ENCODE assay signal across 24 cellular contexts in the genomic region with DNA sequence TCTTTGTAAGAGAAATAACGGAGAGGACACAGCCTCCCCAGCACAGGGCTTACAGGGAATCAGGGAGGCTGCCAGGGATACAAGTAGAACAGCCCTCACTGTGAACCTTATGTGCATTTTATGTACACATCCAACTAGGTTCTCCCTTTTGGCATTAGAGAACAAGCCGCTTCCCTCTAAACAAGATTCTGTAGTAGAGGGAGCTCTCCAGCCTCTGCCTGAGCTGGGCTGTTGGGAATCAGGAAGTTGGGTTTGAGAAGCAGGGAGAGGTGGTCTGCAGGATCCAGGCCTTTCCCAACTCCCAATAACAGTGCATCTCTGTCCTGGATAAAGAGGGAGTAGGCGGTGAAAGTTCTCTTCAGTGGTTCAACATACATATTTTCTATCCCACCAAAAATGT.
DNase-seq lines count a peak whose midpoint lies in the region; ATAC-seq and TF ChIP-seq lines count a peak whose summit lies in the region.
"Had no signal": no experiment of that assay in that cellular context is flagged by ENCODE, and none has a peak within 500 bp of the region (broad histone marks: within the 10 kb centered on the region; RNA-seq: fewer than 3 reads in every experiment).

No MANE protein-coding gene starts in this region.

- no peak for TF ChIP-seq POLR2A in IMR-90 (IDR thresholded peaks at IDR 0.05; ENCODE audit: low read depth, low read length)

- peak overlapping the region; percentile 49 for H2AK9ac ChIP-seq in IMR-90 (replicated peaks; ENCODE audit: low read depth, low read length, poor library complexity)

- POLR2A ChIA-PET in AG04450 (lab: Yijun Ruan, JAX), result no interaction called here
- POLR2A ChIA-PET in IMR-90 (lab: Charles Lee; ENCODE audit: unreplicated experiment), result no interaction called here
- POLR2A ChIA-PET in naive thymus-derived CD8-positive, alpha-beta T cell (lab: Charles Lee), result no interaction called here

- H3K14ac ChIP-seq in IMR-90 (replicated peaks; ENCODE audit: low read depth, low read length), result peak overlapping the region; percentile 92

- peak overlapping the region; percentile 96 for H4K5ac ChIP-seq in IMR-90 (ENCODE audit: low read depth, low read length)

- peaks cover 37 to 66% of the 10 kb centered on the region in 2 experiments; a peak in 3 of 4 replicates for H3K79me1 ChIP-seq in IMR-90 (ENCODE audit: low read depth in 1 of 2, low read length in 2 of 2)

- H3K27ac Mint-ChIP-seq in naive thymus-derived CD8-positive, alpha-beta T cell, result no peak overlapping the region
- H3K27ac Mint-ChIP-seq: B cell; CD4-positive, alpha-beta T cell; GM23338; IgD-negative memory B cell had no signal

- no peak overlapping the region for H3K4me3 Mint-ChIP-seq in naive thymus-derived CD8-positive, alpha-beta T cell
- H3K4me3 Mint-ChIP-seq: B cell; CD4-positive, alpha-beta T cell; GM23338; IgD-negative memory B cell had no signal

- no peak for TF ChIP-seq CTCF in AG04450 (IDR thresholded peaks at IDR 0.05; ENCODE audit: low read depth, low read length)
- TF ChIP-seq CTCF in IMR-90 (conservative IDR thresholded peaks at IDR 0.05; ENCODE audit: low read depth, low read length), result no peak
- TF ChIP-seq CTCF in smooth muscle cell (IDR thresholded peaks at IDR 0.05; ENCODE audit: borderline replicate concordance, insufficient read depth, poor library complexity, severe bottlenecking), result no peak

- intact Hi-C loops in IMR-90 (cut with micrococcal nuclease), result loop anchor here (10.0 kb wide), 1 partner anchor 287 kb away; the partner anchor contains the start of gene CEMIP

- TF ChIP-seq RAD21 in IMR-90 (IDR thresholded peaks at IDR 0.05; ENCODE audit: low read length), result no peak

- H3K27me3 Mint-ChIP-seq in naive thymus-derived CD8-positive, alpha-beta T cell, result peaks cover 0 to 18% (median 4%) of the 10 kb centered on the region in 5 donors
- H3K27me3 Mint-ChIP-seq: B cell had no signal

- no peak for DNase-seq in AG04450 (ENCODE audit: low read depth, low spot score)
- no peak for DNase-seq in IMR-90
- no peak for DNase-seq in smooth muscle cell (lab: John Stamatoyannopoulos, UW; ENCODE audit: unreplicated experiment)
- DNase-seq in HuH-7.5 (ENCODE audit: low spot score), result no peak
- no peak for DNase-seq in NK-92 (lab: John Stamatoyannopoulos, UW; ENCODE audit: unreplicated experiment)
- no peak for DNase-seq in naive thymus-derived CD8-positive, alpha-beta T cell
- DNase-seq: Caco-2; CD4-positive, alpha-beta T cell; DMS 273 treated with DMSO at 0.1 percent for 48 hours; DMS79 treated with DMSO at 0.1 percent for 48 hours; MV-4-11; NCI-H1105 treated with DMSO at 0.1 percent for 48 hours; NCI-H2081; NCI-H2171 treated with DMSO at 0.1 percent for 48 hours; NCI-H446; NCI-H526 had no signal

- H2AK5ac ChIP-seq in IMR-90 (ENCODE audit: low read depth, low read length), result peak overlapping the region; percentile 93

- H3K4me3 ChIP-seq in AG04450 (ENCODE audit: low read depth, low read length) (no peak overlapping the region), IMR-90 (ENCODE audit: insufficient read depth, low read depth, low read length) (no peak overlapping the region), smooth muscle cell (no peak overlapping the region)
- H3K4me3 ChIP-seq: GM12878, GM23338, HAP-1, SJSA1 had no signal

- H2BK5ac ChIP-seq in IMR-90 (ENCODE audit: low read depth, low read length, poor library complexity, severe bottlenecking), result peak overlapping the region; percentile 99

- peak overlapping the region; percentile 95 for H3K23ac ChIP-seq in IMR-90 (ENCODE audit: low read depth, low read length)

- no peaks in the 10 kb centered on the region for H3K4me1 Mint-ChIP-seq in naive thymus-derived CD8-positive, alpha-beta T cell
- H3K4me1 Mint-ChIP-seq: IgD-negative memory B cell had no signal

- H3K56ac ChIP-seq in IMR-90 (ENCODE audit: extremely low read depth, insufficient read depth, low read length), result peak overlapping the region; percentile 64

- H3K36me3 ChIP-seq in IMR-90 (ENCODE audit: control insufficient read depth, insufficient read depth, low read length) (no peaks in the 10 kb centered on the region), smooth muscle cell (ENCODE audit: low read depth) (no peaks in the 10 kb centered on the region)
- H3K36me3 ChIP-seq: HAP-1, SJSA1 had no signal

- H2AFZ ChIP-seq in IMR-90 (replicated peaks; ENCODE audit: low read length, poor library complexity) (no peak overlapping the region), smooth muscle cell (ENCODE audit: low read depth) (no peak overlapping the region)
- H2AFZ ChIP-seq: GM23338 had no signal

- H4K20me1 ChIP-seq in IMR-90 (ENCODE audit: insufficient read depth, low read length) (no peaks in the 10 kb centered on the region), smooth muscle cell (ENCODE audit: low read depth) (no peaks in the 10 kb centered on the region)

- H2BK120ac ChIP-seq in IMR-90 (ENCODE audit: low read depth, low read length), result peak overlapping the region; percentile 99

- CTCF ChIA-PET in AG04450 (lab: Charles Lee), result interaction anchor here (1.5 to 3.4 kb wide), 3 partner anchors 32 to 291 kb away, joined by 3 to 14 read pairs (median 6); partner anchors contain the start of gene CEMIP
- CTCF ChIA-PET in IMR-90 (lab: Yijun Ruan, JAX), result interaction anchor here (2.1 kb wide), 1 partner anchor 80 kb away, joined by 13 read pairs; no protein-coding TSS in a partner anchor

- no peaks in the 10 kb centered on the region for H3K9me3 Mint-ChIP-seq in naive thymus-derived CD8-positive, alpha-beta T cell
- H3K9me3 Mint-ChIP-seq: CD4-positive, alpha-beta T cell; GM23338; IgD-negative memory B cell had no signal

- no peaks in the 10 kb centered on the region for H3K79me2 ChIP-seq in smooth muscle cell (ENCODE audit: low read depth)

- H3K9ac ChIP-seq in IMR-90 (ENCODE audit: low read depth, low read length), result no peak overlapping the region
- H3K9ac ChIP-seq in smooth muscle cell (ENCODE audit: low read depth), result no peak overlapping the region

- peak overlapping the region; percentile 99 for H3K4ac ChIP-seq in IMR-90 (ENCODE audit: low read depth, low read length)

- ATAC-seq in IMR-90 (ENCODE audit: low read depth), result no peak
- no peak for ATAC-seq in naive thymus-derived CD8-positive, alpha-beta T cell
- ATAC-seq: GM12878, GM23338, Right ventricle myocardium inferior had no signal

- H3K18ac ChIP-seq in IMR-90 (ENCODE audit: low read depth, low read length), result peak overlapping the region; percentile 95

- H3K9me3 ChIP-seq in AG04450 (ENCODE audit: control insufficient read depth, insufficient read depth, low read length) (no peaks in the 10 kb centered on the region), IMR-90 (ENCODE audit: control insufficient read depth, insufficient read depth, low read length) (no peaks in the 10 kb centered on the region), smooth muscle cell (replicated peaks; ENCODE audit: low read depth) (no peaks in the 10 kb centered on the region)
- H3K9me3 ChIP-seq: Caco-2, HAP-1, SJSA1 had no signal

- peak overlapping the region; percentile 78 to 92 for H4K8ac ChIP-seq in IMR-90 (ENCODE audit: low read depth in 2 of 2, low read length in 2 of 2)

- peak overlapping the region; percentile 95; the same call in 2 of the 3 replicates for H2BK15ac ChIP-seq in IMR-90 (ENCODE audit: low read depth, low read length)

- no CpG with 5 or more reads among the region's 3 CpGs for WGBS in IMR-90 (ENCODE audit: extremely low coverage in 2 of 2, insufficient read length in 1 of 2), 2 experiments
- WGBS in smooth muscle cell (ENCODE audit: low lambda C conversion rate), result 58% methylated on average over 3 of the region's 3 CpGs

- no peaks in the 10 kb centered on the region for H3K36me3 Mint-ChIP-seq in naive thymus-derived CD8-positive, alpha-beta T cell
- H3K36me3 Mint-ChIP-seq: IgD-negative memory B cell had no signal

- no peaks in the 10 kb centered on the region for H3F3A ChIP-seq in smooth muscle cell (ENCODE audit: low read depth)

- H4K91ac ChIP-seq in IMR-90 (ENCODE audit: insufficient read depth, low read depth, low read length), result peak overlapping the region; percentile 98

- H3K4me1 ChIP-seq in IMR-90 (ENCODE audit: control insufficient read depth, insufficient read depth, low read length), result peaks cover 48% of the 10 kb centered on the region
- H3K4me1 ChIP-seq in smooth muscle cell (ENCODE audit: low read depth), result peaks cover 3% of the 10 kb centered on the region
- H3K4me1 ChIP-seq: HAP-1 had no signal

- H2BK20ac ChIP-seq in IMR-90 (ENCODE audit: low read depth, low read length), result peak overlapping the region; percentile 99

- peaks cover 56% of the 10 kb centered on the region for H3K9me1 ChIP-seq in IMR-90 (ENCODE audit: insufficient read depth, low read length)

- H3K27ac ChIP-seq in AG04450 (ENCODE audit: low read depth, low read length) (peak overlapping the region; percentile 41), IMR-90 (ENCODE audit: insufficient read depth, low read length) (peak overlapping the region; percentile 95), layer of hippocampus (ENCODE audit: low read depth, low read length) (peak overlapping the region; percentile 10), smooth muscle cell (ENCODE audit: low read depth) (peak overlapping the region; percentile 78)

- dilution Hi-C loops in IMR-90 (cut with HindIII; ENCODE audit: low sequenced_read_pairs, unreplicated experiment), result no loop called here

- in situ Hi-C loops in IMR-90 (cut with MboI; ENCODE audit: low sequenced_read_pairs), result no loop called here

- no peaks in the 10 kb centered on the region for H3K27me3 ChIP-seq in AG04450 (ENCODE audit: control insufficient read depth, insufficient read depth, low read length)
- H3K27me3 ChIP-seq in IMR-90 (ENCODE audit: control insufficient read depth, insufficient read depth, low read length), result no peaks in the 10 kb centered on the region
- no peaks in the 10 kb centered on the region for H3K27me3 ChIP-seq in layer of hippocampus (ENCODE audit: control insufficient read depth, insufficient read depth, low read length)
- H3K27me3 ChIP-seq in smooth muscle cell (ENCODE audit: low read depth), result no peaks in the 10 kb centered on the region
- H3K27me3 ChIP-seq: SJSA1 had no signal

- H3K4me2 ChIP-seq in IMR-90 (ENCODE audit: low read depth, low read length), result no peak overlapping the region
- H3K4me2 ChIP-seq in smooth muscle cell, result peak overlapping the region; percentile 60
- H3K4me2 ChIP-seq: GM23338 had no signal

- BruUV-seq in IMR-90 (replicated peaks; lab: Mats Ljungman, UMichigan), result no TSS peak

TF ChIP-seq in IMR-90, 13 proteins besides CTCF, POLR2A, EP300 and RAD21:
- no peak for TF ChIP-seq MXI1 (IDR thresholded peaks at IDR 0.05; ENCODE audit: borderline replicate concordance, low read depth, low read length)
- TF ChIP-seq FOS (IDR thresholded peaks at IDR 0.05; ENCODE audit: low read depth, low read length), result no peak
- no peak for TF ChIP-seq MAFK (IDR thresholded peaks at IDR 0.05; ENCODE audit: low read depth, low read length)
- TF ChIP-seq RFX5 (IDR thresholded peaks at IDR 0.05; ENCODE audit: low read depth, low read length), result no peak
- TF ChIP-seq MAZ (IDR thresholded peaks at IDR 0.05; ENCODE audit: borderline replicate concordance, low read depth, low read length), result no peak
- TF ChIP-seq CHD1 (IDR thresholded peaks at IDR 0.05; ENCODE audit: low read depth, low read length), result no peak
- no peak for TF ChIP-seq RCOR1 (IDR thresholded peaks at IDR 0.05; ENCODE audit: insufficient replicate concordance, low read length)
TF ChIP-seq in IMR-90: peak in this region for 0.

Comparison
In these comparisons a context has a peak if more than half of its experiments do, and no peak if none do; other contexts are left out.
1. H3K27ac ChIP-seq: peak in every context shown above with its lines; median percentile 95 in IMR-90; 78 in smooth muscle cell; 41 in AG04450; 10 in layer of hippocampus.